Comparison of ENCODE assay signal across 8 cellular contexts in genomic region chr19:8578642-8579265, GRCh38. TPM values are rescaled to one million over a fixed set of nuclear protein-coding genes. Genes with fewer than 3 reads are reported as not detected.
DNase-seq lines count a peak whose midpoint lies in the region; ATAC-seq and TF ChIP-seq lines count a peak whose summit lies in the region.

No MANE protein-coding gene starts in this region.

- H3K4me3 ChIP-seq in lung, result no peak overlapping the region

- no peaks in the 10 kb centered on the region for H3K27me3 Mint-ChIP-seq in dendritic cell treated with granulocyte-macrophage colony-stimulating factor and Interleukin-4, amounts not matched to agents 40 ng/mL and 50 ng/mL, for 4 days

- intact Hi-C loops in dendritic cell treated with granulocyte-macrophage colony-stimulating factor and Interleukin-4, amounts not matched to agents 40 ng/mL and 50 ng/mL, for 4 days (cut with micrococcal nuclease), result loop anchor here (5.0 kb wide), 2 partner anchors 36 to 216 kb away; partner anchors contain the start of gene ANGPTL4

- H3K36me3 Mint-ChIP-seq in dendritic cell treated with granulocyte-macrophage colony-stimulating factor and Interleukin-4, amounts not matched to agents 40 ng/mL and 50 ng/mL, for 4 days (ENCODE audit: low read depth), result peaks cover 37% of the 10 kb centered on the region

- H3K27me3 ChIP-seq in lung (ENCODE audit: control insufficient read depth, insufficient read depth), result no peaks in the 10 kb centered on the region

- peaks cover 56% of the 10 kb centered on the region for H3K4me1 Mint-ChIP-seq in dendritic cell treated with granulocyte-macrophage colony-stimulating factor and Interleukin-4, amounts not matched to agents 40 ng/mL and 50 ng/mL, for 4 days (ENCODE audit: low read depth)

- H3K27ac Mint-ChIP-seq in dendritic cell treated with granulocyte-macrophage colony-stimulating factor and Interleukin-4, amounts not matched to agents 40 ng/mL and 50 ng/mL, for 4 days, result peak overlapping the region; percentile 14

- H3K4me3 Mint-ChIP-seq in dendritic cell treated with granulocyte-macrophage colony-stimulating factor and Interleukin-4, amounts not matched to agents 40 ng/mL and 50 ng/mL, for 4 days, result no peak overlapping the region

- H3K36me3 ChIP-seq in lung (ENCODE audit: control insufficient read depth in 2 of 2, insufficient read depth in 2 of 2, low read length in 2 of 2), result no peaks in the 10 kb centered on the region

- ATAC-seq in lung (ENCODE audit: insufficient read depth, low FRiP score) (no peak), GM18502 (IDR thresholded peaks at IDR 0.05; ENCODE audit: poor library complexity, unreplicated experiment) (no peak)

- H3K4me1 ChIP-seq in lung (ENCODE audit: control insufficient read depth in 2 of 2, insufficient read depth in 2 of 2, low read length in 2 of 2), result peaks cover 0 to 14% of the 10 kb centered on the region in 2 donors

- WGBS in lung, 2 donors, result 15 to 23% methylated on average over 17 of the region's 17 CpGs

- no peaks in the 10 kb centered on the region for H3K9me3 Mint-ChIP-seq in dendritic cell treated with granulocyte-macrophage colony-stimulating factor and Interleukin-4, amounts not matched to agents 40 ng/mL and 50 ng/mL, for 4 days

- no peaks in the 10 kb centered on the region for H3K9me3 ChIP-seq in lung (ENCODE audit: control insufficient read depth in 2 of 2, insufficient read depth in 1 of 2, low read length in 1 of 2)

- DNase-seq in NCI-H748 (lab: John Stamatoyannopoulos, UW; ENCODE audit: unreplicated experiment) (peak; percentile 36), NCI-H748 treated with DMSO at 0.1 percent for 48 hours (lab: John Stamatoyannopoulos, UW) (no peak), NCI-H2227 (lab: John Stamatoyannopoulos, UW; ENCODE audit: unreplicated experiment) (peak; percentile 77), lung (ENCODE audit: low spot score) (peak; percentile 79)
- peak; percentile 76 to 84 for DNase-seq in activated CD4-positive, alpha-beta T cell treated with anti-CD3 and anti-CD28 coated beads, Interleukin-2, amount 50 U/mL, for 4 hours
- DNase-seq in stimulated activated CD8-positive, alpha-beta memory T cell treated with anti-CD3 and anti-CD28 coated beads, Interleukin-15, amount 100 ng/mL, for 4 hours (ENCODE audit: low read depth in 2 of 2), result peak; percentile 44 to 65

- no peak overlapping the region for H3K27ac ChIP-seq in lung (ENCODE audit: low read depth in 1 of 2, low read length in 1 of 2)

- peak; percentile 76 for TF ChIP-seq CTCF in lung (IDR thresholded peaks at IDR 0.05; ENCODE audit: control extremely low read depth, extremely low read depth)

RNA-seq across cellular contexts. Expression of gene MYO1F, which starts 1.5 kb away (rescaled TPM):
- total RNA-seq in lung, result 100 to 1,000 TPM in 1 of 2 donors, 10 to 100 TPM in 1; 23.4 to 100 TPM
- 100 to 1,000 TPM in 1 of 2 donors, 10 to 100 TPM in 1; 46.1 to 127 TPM for polyA plus RNA-seq in lung

RNA-seq across cellular contexts. Expression of gene ADAMTS10, which starts 31.8 kb away (rescaled TPM):
- 10 to 100 TPM; 13.1 to 44.1 TPM for total RNA-seq in lung
- polyA plus RNA-seq in lung, result 10 to 100 TPM in 1 of 2 donors, 1 to 10 TPM in 1; 9.1 to 17.5 TPM

RNA-seq across cellular contexts. Expression of gene NFILZ, which starts 51.7 kb away (rescaled TPM):
- not detected for total RNA-seq in lung
- not detected for polyA plus RNA-seq in lung
